14 cellular contexts compared by ENCODE assay signal in genomic region chr12:93122569-93123091, GRCh38.
DNase-seq lines count a peak whose midpoint lies in the region; ATAC-seq, FAIRE-seq and TF ChIP-seq lines count a peak whose summit lies in the region.
"Had no signal": no experiment of that assay in that cellular context is flagged by ENCODE, and none has a peak within 500 bp of the region (broad histone marks: within the 10 kb centered on the region; RNA-seq: fewer than 3 reads in every experiment).

No MANE protein-coding gene starts in this region.

- dilution Hi-C loops in IMR-90 (cut with HindIII; ENCODE audit: low sequenced_read_pairs, unreplicated experiment), result no loop called here

- H3K36me3 ChIP-seq in IMR-90 (ENCODE audit: control insufficient read depth, insufficient read depth, low read length) (no peaks in the 10 kb centered on the region), H1 (ENCODE audit: control insufficient read depth in 2 of 4, insufficient read depth in 4 of 4, low read length in 3 of 4) (no peaks in the 10 kb centered on the region), HepG2 (replicated peaks in 1 of 2; ENCODE audit: control insufficient read depth in 1 of 2, insufficient read depth in 2 of 2, low read length in 2 of 2) (no peaks in the 10 kb centered on the region)
- H3K36me3 ChIP-seq: gastrocnemius medialis, MG63, stomach had no signal

- H3K27me3 Mint-ChIP-seq in glutamatergic neuron (ENCODE audit: unreplicated experiment), result no peaks in the 10 kb centered on the region
- H3K27me3 Mint-ChIP-seq: CD4-positive, CD25-positive, alpha-beta regulatory T cell had no signal

- in situ Hi-C loops in IMR-90 (cut with MboI; ENCODE audit: low sequenced_read_pairs), result no loop called here
- in situ Hi-C loops in HepG2 (cut with HindIII; ENCODE audit: extremely low pct_ligation_motif_present, low pct_unique_long_range_greater_than_20kb), result no loop called here

- H3K4me2 ChIP-seq in IMR-90 (ENCODE audit: low read depth, low read length), result no peak overlapping the region
- H3K4me2 ChIP-seq in H1 (ENCODE audit: insufficient read depth in 1 of 2, low read depth in 2 of 2, low read length in 2 of 2), result no peak overlapping the region
- H3K4me2 ChIP-seq in HepG2 (ENCODE audit: low read depth, low read length), result peak overlapping the region; percentile 65

- H3K4ac ChIP-seq in IMR-90 (ENCODE audit: low read depth, low read length) (no peak overlapping the region), H1 (replicated peaks; ENCODE audit: insufficient read length, low read depth, low read length) (no peak overlapping the region)

- H3K4me3 ChIP-seq in IMR-90 (ENCODE audit: insufficient read depth, low read depth, low read length) (no peak overlapping the region), H1 (ENCODE audit: extremely low read depth in 1 of 4, insufficient read depth in 2 of 4, low read depth in 3 of 4, low read length in 4 of 4) (no peak overlapping the region), HepG2 (replicated peaks in 1 of 3; ENCODE audit: insufficient read depth in 1 of 3, low read depth in 2 of 3, low read length in 3 of 3) (peak overlapping the region; percentile 3 to 52 (median 17); a peak in 4 of 6 replicates), skin epidermis (no peak overlapping the region)
- H3K4me3 ChIP-seq: gastrocnemius medialis, MG63, stomach had no signal

- H3K79me1 ChIP-seq in IMR-90 (ENCODE audit: low read depth in 1 of 2, low read length in 2 of 2) (no peaks in the 10 kb centered on the region), H1 (ENCODE audit: low read depth, low read length) (no peaks in the 10 kb centered on the region)

- no peak for TF ChIP-seq POLR2A in IMR-90 (IDR thresholded peaks at IDR 0.05; ENCODE audit: low read depth, low read length)
- TF ChIP-seq POLR2A in H1 (IDR thresholded peaks at IDR 0.05; ENCODE audit: control extremely low read depth in 1 of 2, low read depth in 2 of 2, low read length in 2 of 2), result no peak
- peak; percentile 64 to 69; a peak in 3 of 4 replicates for TF ChIP-seq POLR2A in HepG2 (IDR thresholded peaks at IDR 0.05; ENCODE audit: insufficient read depth in 1 of 2, low read depth in 2 of 2, low read length in 2 of 2)

- H2BK120ac ChIP-seq in IMR-90 (ENCODE audit: low read depth, low read length) (no peak overlapping the region), H1 (replicated peaks; ENCODE audit: low read depth, low read length) (no peak overlapping the region)

- H2AFZ ChIP-seq in IMR-90 (replicated peaks; ENCODE audit: low read length, poor library complexity) (no peak overlapping the region), H1 (ENCODE audit: low read length) (0 out of 2 replicates have a peak overlapping the region, but pooled peaks have one; percentile 2), HepG2 (ENCODE audit: low read length) (peak overlapping the region; percentile 76)

- H3K18ac ChIP-seq in IMR-90 (ENCODE audit: low read depth, low read length), result no peak overlapping the region
- no peak overlapping the region for H3K18ac ChIP-seq in H1 (ENCODE audit: extremely low read depth, low read length)

- FAIRE-seq in H1 (lab: Jason Lieb, UNC) (no peak), HepG2 (lab: Jason Lieb, UNC) (peak; percentile 90)

- H3K27ac Mint-ChIP-seq in glutamatergic neuron (ENCODE audit: unreplicated experiment), result no peak overlapping the region
- H3K27ac Mint-ChIP-seq: activated naive CD8-positive, alpha-beta T cell treated with anti-CD3 and anti-CD28 coated beads, Interleukin-2, amount 10 ng/mL, durations not matched to agents 7 days and 5 days; CD4-positive, CD25-positive, alpha-beta regulatory T cell had no signal

- CTCF ChIA-PET in IMR-90 (lab: Yijun Ruan, JAX), result interaction anchor here (0.6 to 0.8 kb wide), 3 partner anchors 14 to 135 kb away, joined by 3 read pairs; no protein-coding TSS in a partner anchor
- CTCF ChIA-PET in H1 (lab: Charles Lee; ENCODE audit: partially characterized antibody), result interaction anchor here (0.6 to 1.5 kb wide), 5 partner anchors 15 to 337 kb away, joined by 3 to 4 read pairs (median 3); no protein-coding TSS in a partner anchor
- CTCF ChIA-PET in HepG2 (lab: Yijun Ruan, JAX; ENCODE audit: low intra/inter-chr PET ratio, low total read pairs), result no interaction called here

- TF ChIP-seq EP300 in H1 (IDR thresholded peaks at IDR 0.05; ENCODE audit: borderline replicate concordance in 1 of 2, low read depth in 2 of 2, low read length in 2 of 2) (no peak), HepG2 (IDR thresholded peaks at IDR 0.05; ENCODE audit: low read depth in 2 of 2, low read length in 2 of 2) (peak in 1 of 2 experiments; percentile 79; a peak in 2 of 4 replicates), HepG2 (CRISPR knock-in tag; IDR thresholded peaks at IDR 0.05; ENCODE audit: borderline replicate concordance) (peak; percentile 57; the same call in 1 of the 2 replicates)

- H3K9me3 ChIP-seq in IMR-90 (ENCODE audit: control insufficient read depth, insufficient read depth, low read length) (no peaks in the 10 kb centered on the region), H1 (ENCODE audit: insufficient read depth in 2 of 2, low read depth in 1 of 2, low read length in 1 of 2) (no peaks in the 10 kb centered on the region), HepG2 (ENCODE audit: low read length) (no peaks in the 10 kb centered on the region)
- H3K9me3 ChIP-seq: gastrocnemius medialis, MG63, stomach had no signal

- H2AK5ac ChIP-seq in IMR-90 (ENCODE audit: low read depth, low read length) (no peak overlapping the region), H1 (ENCODE audit: low read depth, low read length) (no peak overlapping the region)

- no peak overlapping the region for H3K4me3 Mint-ChIP-seq in glutamatergic neuron (ENCODE audit: unreplicated experiment)
- H3K4me3 Mint-ChIP-seq: activated naive CD8-positive, alpha-beta T cell treated with anti-CD3 and anti-CD28 coated beads, Interleukin-2, amount 10 ng/mL, durations not matched to agents 7 days and 5 days; CD4-positive, CD25-positive, alpha-beta regulatory T cell had no signal

- H3K14ac ChIP-seq in IMR-90 (replicated peaks; ENCODE audit: low read depth, low read length) (no peak overlapping the region), H1 (ENCODE audit: insufficient read length) (no peak overlapping the region)

- no peak for TF ChIP-seq RAD21 in IMR-90 (IDR thresholded peaks at IDR 0.05; ENCODE audit: low read length)
- no peak for TF ChIP-seq RAD21 in H1 (IDR thresholded peaks at IDR 0.05 in 1 of 2, conservative IDR thresholded peaks at IDR 0.05 in 1 of 2; ENCODE audit: low read depth in 2 of 2, low read length in 2 of 2)
- no peak for TF ChIP-seq RAD21 in HepG2 (CRISPR knock-in tag; IDR thresholded peaks at IDR 0.05)

- no peak for DNase-seq in IMR-90
- no peak for DNase-seq in H1 (ENCODE audit: low read depth in 1 of 2, low spot score in 2 of 2)
- peak; percentile 81 for DNase-seq in HepG2 (ENCODE audit: low spot score)
- DNase-seq in cerebellar nuclear complex (lab: John Stamatoyannopoulos, UW), result no peak
- no peak for DNase-seq in glutamatergic neuron
- no peak for DNase-seq in AG08396 (ENCODE audit: low spot score)
- DNase-seq: activated naive CD8-positive, alpha-beta T cell treated with anti-CD3 and anti-CD28 coated beads, Interleukin-2, amount 10 ng/mL, durations not matched to agents 7 days and 5 days; CD4-positive, CD25-positive, alpha-beta regulatory T cell; cortex of kidney; gastrocnemius medialis; stomach had no signal

- H3K79me2 ChIP-seq in H1 (ENCODE audit: control insufficient read depth in 1 of 2, insufficient read depth in 2 of 2, low read length in 2 of 2) (no peaks in the 10 kb centered on the region), HepG2 (ENCODE audit: insufficient read depth, low read length) (no peaks in the 10 kb centered on the region)

- intact Hi-C loops in IMR-90 (cut with micrococcal nuclease), result no loop called here
- intact Hi-C loops in HepG2 (cut with micrococcal nuclease; ENCODE audit: unreplicated experiment), result loop anchor here (1.0 to 10.0 kb wide), 3 partner anchors 20 to 338 kb away; no protein-coding TSS in a partner anchor

- H3K27me3 ChIP-seq in IMR-90 (ENCODE audit: control insufficient read depth, insufficient read depth, low read length), result no peaks in the 10 kb centered on the region
- no peaks in the 10 kb centered on the region for H3K27me3 ChIP-seq in H1 (replicated peaks in 1 of 4; ENCODE audit: control insufficient read depth in 3 of 4, extremely low read depth in 1 of 4, insufficient read depth in 3 of 4, low read length in 3 of 4)
- no peaks in the 10 kb centered on the region for H3K27me3 ChIP-seq in HepG2 (ENCODE audit: control insufficient read depth in 1 of 2, insufficient read depth in 2 of 2, low read length in 2 of 2)
- H3K27me3 ChIP-seq: gastrocnemius medialis, MG63, stomach had no signal

- H3K27ac ChIP-seq in IMR-90 (ENCODE audit: insufficient read depth, low read length) (no peak overlapping the region), H1 (ENCODE audit: low read depth, low read length) (no peak overlapping the region), HepG2 (ENCODE audit: extremely low read length, insufficient read depth, low read length) (peak overlapping the region; percentile 71), skin epidermis (peak overlapping the region in 11 of 21 experiments; percentile 20 to 70 (median 35))
- H3K27ac ChIP-seq: gastrocnemius medialis had no signal

- H3K9me3 Mint-ChIP-seq in glutamatergic neuron (ENCODE audit: unreplicated experiment), result no peaks in the 10 kb centered on the region
- H3K9me3 Mint-ChIP-seq: activated naive CD8-positive, alpha-beta T cell treated with anti-CD3 and anti-CD28 coated beads, Interleukin-2, amount 10 ng/mL, durations not matched to agents 7 days and 5 days; CD4-positive, CD25-positive, alpha-beta regulatory T cell had no signal

- H3K4me1 Mint-ChIP-seq in glutamatergic neuron (ENCODE audit: low read depth, unreplicated experiment), result no peaks in the 10 kb centered on the region
- H3K4me1 Mint-ChIP-seq: activated naive CD8-positive, alpha-beta T cell treated with anti-CD3 and anti-CD28 coated beads, Interleukin-2, amount 10 ng/mL, durations not matched to agents 7 days and 5 days; CD4-positive, CD25-positive, alpha-beta regulatory T cell had no signal

- no peak overlapping the region for H2AK9ac ChIP-seq in IMR-90 (replicated peaks; ENCODE audit: low read depth, low read length, poor library complexity)

- H2BK20ac ChIP-seq in IMR-90 (ENCODE audit: low read depth, low read length) (no peak overlapping the region), H1 (ENCODE audit: low read length) (no peak overlapping the region)

- no peak overlapping the region for H2BK12ac ChIP-seq in H1 (ENCODE audit: low read depth, low read length)

- H3K56ac ChIP-seq in IMR-90 (ENCODE audit: extremely low read depth, insufficient read depth, low read length), result no peak overlapping the region
- no peak overlapping the region for H3K56ac ChIP-seq in H1 (replicated peaks; ENCODE audit: insufficient read length, low read depth, low read length)

- WGBS in IMR-90 (ENCODE audit: extremely low coverage in 2 of 2, insufficient read length in 1 of 2), 2 experiments, result 80% methylated on average over 1 of the region's 5 CpGs; no CpG with 5 or more reads in 1 of the 2 experiments
- 87% methylated on average over 5 of the region's 5 CpGs; no CpG with 5 or more reads in 1 of the 2 experiments for WGBS in H1 (ENCODE audit: extremely low coverage in 1 of 2, insufficient coverage in 1 of 2, insufficient read length in 1 of 2, insufficient replicate concordance in 2 of 2, low coverage in 1 of 2, low lambda C conversion rate in 2 of 2, missing lambda C conversion rate in 1 of 2), 2 experiments
- WGBS in HepG2 (ENCODE audit: low lambda C conversion rate), result 1% methylated on average over 5 of the region's 5 CpGs

- H3K23me2 ChIP-seq in H1 (ENCODE audit: low read depth, low read length), result no peaks in the 10 kb centered on the region

- TF ChIP-seq CTCF in IMR-90 (conservative IDR thresholded peaks at IDR 0.05; ENCODE audit: low read depth, low read length) (no peak), H1 (IDR thresholded peaks at IDR 0.05; ENCODE audit: control extremely low read depth in 1 of 3, insufficient read depth in 1 of 3, low read depth in 1 of 3, low read length in 3 of 3) (no peak), HepG2 (CRISPR knock-in tag; IDR thresholded peaks at IDR 0.05) (no peak), glutamatergic neuron (IDR thresholded peaks at IDR 0.05; ENCODE audit: partially characterized antibody, unreplicated experiment) (no peak)

- no peaks in the 10 kb centered on the region for H3K36me3 Mint-ChIP-seq in glutamatergic neuron (ENCODE audit: unreplicated experiment)
- H3K36me3 Mint-ChIP-seq: activated naive CD8-positive, alpha-beta T cell treated with anti-CD3 and anti-CD28 coated beads, Interleukin-2, amount 10 ng/mL, durations not matched to agents 7 days and 5 days; CD4-positive, CD25-positive, alpha-beta regulatory T cell had no signal

- POLR2A ChIA-PET in IMR-90 (lab: Charles Lee; ENCODE audit: unreplicated experiment) (no interaction called here), H1 (lab: Charles Lee; ENCODE audit: partially characterized antibody) (no interaction called here), HepG2 (lab: Yijun Ruan, JAX) (interaction anchor here (0.7 to 2.2 kb wide), 23 partner anchors 10 to 193 kb away, joined by 3 to 29 read pairs (median 5); no protein-coding TSS in a partner anchor)

- H2BK5ac ChIP-seq in IMR-90 (ENCODE audit: low read depth, low read length, poor library complexity, severe bottlenecking) (no peak overlapping the region), H1 (ENCODE audit: low read depth, low read length) (no peak overlapping the region)

- no peak overlapping the region for H2BK15ac ChIP-seq in IMR-90 (ENCODE audit: low read depth, low read length)
- H2BK15ac ChIP-seq in H1 (ENCODE audit: low read length), result no peak overlapping the region

- H3K9ac ChIP-seq in IMR-90 (ENCODE audit: low read depth, low read length), result no peak overlapping the region
- H3K9ac ChIP-seq in H1 (replicated peaks in 1 of 4; ENCODE audit: extremely low read depth in 1 of 4, low read depth in 3 of 4, low read length in 3 of 4), result no peak overlapping the region
- peak overlapping the region; percentile 60 for H3K9ac ChIP-seq in HepG2 (ENCODE audit: insufficient read depth, low read depth, low read length)

- peaks cover 3% of the 10 kb centered on the region; the same call in 1 of the 2 replicates for H3K9me1 ChIP-seq in IMR-90 (ENCODE audit: insufficient read depth, low read length)

- H4K8ac ChIP-seq in IMR-90 (ENCODE audit: low read depth in 2 of 2, low read length in 2 of 2), result no peak overlapping the region
- no peak overlapping the region for H4K8ac ChIP-seq in H1 (ENCODE audit: extremely low read depth, insufficient read depth, low read length)

- H4K5ac ChIP-seq in IMR-90 (ENCODE audit: low read depth, low read length) (no peak overlapping the region), H1 (ENCODE audit: insufficient read length, low read depth, low read length) (no peak overlapping the region)

- BruUV-seq in IMR-90 (replicated peaks; lab: Mats Ljungman, UMichigan), result no TSS peak
- TSS peak; percentile 98 for BruUV-seq in HepG2 (replicated peaks; lab: Mats Ljungman, UMichigan)

- H4K91ac ChIP-seq in IMR-90 (ENCODE audit: insufficient read depth, low read depth, low read length), result no peak overlapping the region
- no peak overlapping the region for H4K91ac ChIP-seq in H1 (replicated peaks; ENCODE audit: insufficient read length, low read length)

- H4K20me1 ChIP-seq in IMR-90 (ENCODE audit: insufficient read depth, low read length), result no peaks in the 10 kb centered on the region
- no peaks in the 10 kb centered on the region for H4K20me1 ChIP-seq in H1 (replicated peaks in 1 of 2; ENCODE audit: control insufficient read depth in 1 of 2, insufficient read depth in 2 of 2, low read length in 2 of 2)
- H4K20me1 ChIP-seq in HepG2 (ENCODE audit: insufficient read depth, low read length), result no peaks in the 10 kb centered on the region

- H3K4me1 ChIP-seq in IMR-90 (ENCODE audit: control insufficient read depth, insufficient read depth, low read length), result peaks cover 8% of the 10 kb centered on the region
- H3K4me1 ChIP-seq in H1 (replicated peaks in 1 of 4; ENCODE audit: control insufficient read depth in 3 of 4, insufficient read depth in 4 of 4, low read length in 3 of 4), result no peaks in the 10 kb centered on the region
- peaks cover 90% of the 10 kb centered on the region for H3K4me1 ChIP-seq in HepG2 (ENCODE audit: insufficient read depth, low read length)

- ATAC-seq in IMR-90 (ENCODE audit: low read depth) (no peak), HepG2 (peak; percentile 87)
- ATAC-seq: gastrocnemius medialis, Right ventricle myocardium inferior had no signal

- no peak overlapping the region for H3K23ac ChIP-seq in IMR-90 (ENCODE audit: low read depth, low read length)
- no peak overlapping the region for H3K23ac ChIP-seq in H1 (ENCODE audit: insufficient read length)

Comparison
In these comparisons a context has a peak if more than half of its experiments do, and no peak if none do; other contexts are left out.
1. H3K27ac ChIP-seq: peak in HepG2 (single experiment) and skin epidermis (11 of 21); none in IMR-90 (single experiment) and H1 (single experiment).
2. H3K4me3 ChIP-seq: peak in HepG2 (3 of 3); none in IMR-90 (single experiment), H1 (0 of 4) and skin epidermis (0 of 7).
3. POLR2A ChIP-seq: peak in HepG2 (2 of 2); none in IMR-90 (single experiment) and H1 (0 of 2).